3 cellular contexts compared by ENCODE assay signal in genomic region chr5:123813251-123813650, GRCh38.
TF ChIP-seq lines count a peak whose summit lies in the region.

No MANE protein-coding gene starts in this region.

TF ChIP-seq in SK-N-SH, 30 proteins besides CTCF, POLR2A, EP300 and RAD21 (continues in another document):
- TF ChIP-seq FOSL2 (IDR thresholded peaks at IDR 0.05; ENCODE audit: borderline replicate concordance, low read depth) (no peak), USF2 (IDR thresholded peaks at IDR 0.05; ENCODE audit: borderline replicate concordance, low read depth, low read length) (no peak), ELF1 (IDR thresholded peaks at IDR 0.05) (no peak), YY1 (IDR thresholded peaks at IDR 0.05; ENCODE audit: low read depth) (no peak), ZBTB33 (IDR thresholded peaks at IDR 0.05; ENCODE audit: borderline replicate concordance, low read depth) (no peak), MXI1 (IDR thresholded peaks at IDR 0.05; ENCODE audit: low read depth, low read length) (no peak), GABPA (IDR thresholded peaks at IDR 0.05; ENCODE audit: low read depth) (no peak), FOXJ3 (CRISPR knock-in tag; IDR thresholded peaks at IDR 0.05) (no peak), IRF3 (IDR thresholded peaks at IDR 0.05; ENCODE audit: low read depth, low read length) (no peak), FOXM1 (IDR thresholded peaks at IDR 0.05; ENCODE audit: low read depth) (no peak), CHD2 (IDR thresholded peaks at IDR 0.05; ENCODE audit: low read length, partially characterized antibody) (no peak), SIN3A (IDR thresholded peaks at IDR 0.05; ENCODE audit: borderline replicate concordance, low read depth, low read length) (no peak), EZH2phosphoT487 (IDR thresholded peaks at IDR 0.05; ENCODE audit: borderline replicate concordance, low read depth) (no peak), POLR2AphosphoS5 (IDR thresholded peaks at IDR 0.05; ENCODE audit: low read depth, low read length) (no peak), RXRA (IDR thresholded peaks at IDR 0.05; ENCODE audit: borderline replicate concordance, low read depth) (no peak), RCOR1 (IDR thresholded peaks at IDR 0.05; ENCODE audit: low read length) (no peak), TAF1 (IDR thresholded peaks at IDR 0.05; ENCODE audit: borderline replicate concordance, low read depth, low read length) (no peak), RFX5 (IDR thresholded peaks at IDR 0.05; ENCODE audit: low read length) (no peak)

TF ChIP-seq in SK-N-SH treated with all-trans-retinoic acid at 6 μM for 48 hours, 23 proteins besides CTCF, POLR2A, EP300 and RAD21:
- TF ChIP-seq ESRRG (CRISPR knock-in tag; IDR thresholded peaks at IDR 0.05), result no peak
- TF ChIP-seq PPARA (CRISPR knock-in tag; IDR thresholded peaks at IDR 0.05; ENCODE audit: borderline replicate concordance), result no peak
- no peak for TF ChIP-seq ZFP3 (CRISPR knock-in tag; IDR thresholded peaks at IDR 0.05)
TF ChIP-seq in SK-N-SH treated with all-trans-retinoic acid at 6 μM for 48 hours: peak in this region for 0.

TF ChIP-seq in endothelial cell of umbilical vein, 7 proteins besides CTCF, POLR2A, EP300 and RAD21:
- TF ChIP-seq MAX (IDR thresholded peaks at IDR 0.05; ENCODE audit: insufficient read depth, insufficient read length), result no peak
- TF ChIP-seq GATA2 (IDR thresholded peaks at IDR 0.05; ENCODE audit: insufficient read depth, insufficient read length, low read depth, low read length), result no peak
TF ChIP-seq in endothelial cell of umbilical vein: peak in this region for 0.
